In the genomic region with DNA sequence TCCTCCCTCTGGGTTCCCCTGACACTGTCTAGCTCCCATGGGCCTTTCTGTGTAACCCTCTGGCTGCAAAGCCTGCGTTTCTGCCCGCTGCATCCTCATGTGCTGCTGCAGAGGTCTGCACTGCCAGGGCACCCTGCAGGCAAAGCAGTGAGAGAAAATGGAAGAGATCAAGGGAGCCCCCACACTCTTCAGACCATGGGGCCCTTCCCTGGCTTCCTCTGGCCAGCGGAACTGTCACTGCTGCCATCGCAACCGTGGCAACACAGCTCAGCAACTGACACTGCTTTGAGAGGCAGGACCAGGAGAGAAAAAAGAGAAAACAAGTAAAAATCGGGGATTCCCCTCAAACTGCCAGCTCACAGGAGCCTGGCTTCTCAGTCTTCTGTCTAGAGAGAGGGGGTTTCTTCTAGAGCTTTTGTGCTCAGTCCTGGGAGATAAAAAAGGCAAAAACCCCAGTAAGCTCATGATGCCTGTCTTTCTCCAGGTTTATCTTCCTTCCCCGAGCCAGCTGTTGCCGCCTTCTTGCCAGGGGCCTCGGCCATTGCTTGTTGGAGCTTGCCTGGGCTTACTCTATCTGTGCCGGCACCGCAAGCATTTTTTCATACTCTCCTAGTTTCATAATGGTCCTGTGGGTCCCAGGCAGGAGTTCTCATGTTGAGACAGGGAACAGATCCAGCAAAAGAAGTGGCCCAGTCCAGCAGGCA, we compare ENCODE assay signal across 17 cellular contexts. TPM values are rescaled to one million over a fixed set of nuclear protein-coding genes. Genes with fewer than 3 reads are reported as not detected.
DNase-seq lines count a peak whose midpoint lies in the region; ATAC-seq and TF ChIP-seq lines count a peak whose summit lies in the region.
"Had no signal": no experiment of that assay in that cellular context is flagged by ENCODE, and none has a peak within 500 bp of the region (broad histone marks: within the 10 kb centered on the region; RNA-seq: fewer than 3 reads in every experiment).

No MANE protein-coding gene starts in this region.

- H2AFZ ChIP-seq in hepatocyte: no peak overlapping the region

- no peak overlapping the region for H3K4me3 Mint-ChIP-seq in activated naive CD4-positive, alpha-beta T cell treated with anti-CD3 and anti-CD28 coated beads for 36 hours
- H3K4me3 Mint-ChIP-seq: endodermal cell had no signal

- H3K27me3 ChIP-seq in Peyer's patch: no peaks in the 10 kb centered on the region
- no peaks in the 10 kb centered on the region for H3K27me3 ChIP-seq in hepatocyte
- H3K27me3 ChIP-seq: upper lobe of left lung had no signal

- H3K79me2 ChIP-seq in hepatocyte: peaks cover 7% of the 10 kb centered on the region

- no peak overlapping the region for H3K4me3 ChIP-seq in Peyer's patch
- H3K4me3 ChIP-seq in hepatocyte: no peak overlapping the region
- H3K4me3 ChIP-seq: upper lobe of left lung had no signal

- CTCF ChIA-PET in activated naive CD4-positive, alpha-beta T cell treated with anti-CD3 and anti-CD28 coated beads for 36 hours (lab: Charles Lee): interaction anchor here (0.7 to 1.0 kb wide), 2 partner anchors 17 to 518 kb away, joined by 3 read pairs; no protein-coding TSS in a partner anchor
- CTCF ChIA-PET in GM10248 (lab: Yijun Ruan, JAX): interaction anchor here (1.3 to 1.9 kb wide), 3 partner anchors 10 to 23 kb away, joined by 3 to 6 read pairs (median 3); no protein-coding TSS in a partner anchor

- H3K4me2 ChIP-seq in hepatocyte: no peak overlapping the region

- 75% methylated on average over 11 of the region's 11 CpGs for WGBS in hepatocyte (ENCODE audit: low lambda C conversion rate, missing lambda C conversion rate)

- no peaks in the 10 kb centered on the region for H3K9me3 Mint-ChIP-seq in activated naive CD4-positive, alpha-beta T cell treated with anti-CD3 and anti-CD28 coated beads for 36 hours

- H3K4me1 Mint-ChIP-seq in activated naive CD4-positive, alpha-beta T cell treated with anti-CD3 and anti-CD28 coated beads for 36 hours (ENCODE audit: low read depth): peaks cover 6% of the 10 kb centered on the region
- H3K4me1 Mint-ChIP-seq: endodermal cell had no signal

- POLR2A ChIA-PET in GM10248 (lab: Yijun Ruan, JAX): no interaction called here

- no peaks in the 10 kb centered on the region for H3K36me3 Mint-ChIP-seq in activated naive CD4-positive, alpha-beta T cell treated with anti-CD3 and anti-CD28 coated beads for 36 hours (ENCODE audit: low read depth)

- H3K27ac Mint-ChIP-seq in activated naive CD4-positive, alpha-beta T cell treated with anti-CD3 and anti-CD28 coated beads for 36 hours: no peak overlapping the region
- H3K27ac Mint-ChIP-seq: endodermal cell had no signal

- ATAC-seq in HG03175 (IDR thresholded peaks at IDR 0.05; ENCODE audit: unreplicated experiment) (no peak), HG02763 (IDR thresholded peaks at IDR 0.05; ENCODE audit: unreplicated experiment) (no peak)
- ATAC-seq: HCT116, left colon had no signal

- TF ChIP-seq POLR2A in Peyer's patch (IDR thresholded peaks at IDR 0.05): no peak

- no peaks in the 10 kb centered on the region for H3K9me3 ChIP-seq in Peyer's patch
- no peaks in the 10 kb centered on the region for H3K9me3 ChIP-seq in hepatocyte (ENCODE audit: low read depth)
- H3K9me3 ChIP-seq: neutrophil, upper lobe of left lung had no signal

- no peaks in the 10 kb centered on the region for H4K20me1 ChIP-seq in hepatocyte (ENCODE audit: insufficient read depth, poor library complexity, severe bottlenecking)

- intact Hi-C loops in activated naive CD4-positive, alpha-beta T cell treated with anti-CD3 and anti-CD28 coated beads for 36 hours (cut with micrococcal nuclease): no loop called here

- H3K4me1 ChIP-seq in Peyer's patch: no peaks in the 10 kb centered on the region
- peaks cover 3% of the 10 kb centered on the region for H3K4me1 ChIP-seq in hepatocyte (ENCODE audit: insufficient read depth)

- H3K36me3 ChIP-seq in Peyer's patch (no peaks in the 10 kb centered on the region), hepatocyte (replicated peaks; ENCODE audit: insufficient read depth, low read depth) (no peaks in the 10 kb centered on the region)
- H3K36me3 ChIP-seq: neutrophil, upper lobe of left lung had no signal

- no peaks in the 10 kb centered on the region for H3K27me3 Mint-ChIP-seq in activated naive CD4-positive, alpha-beta T cell treated with anti-CD3 and anti-CD28 coated beads for 36 hours (ENCODE audit: low read depth)

- DNase-seq in activated naive CD4-positive, alpha-beta T cell treated with anti-CD3 and anti-CD28 coated beads for 36 hours: peak; percentile 26
- no peak for DNase-seq in activated naive CD4-positive, alpha-beta T cell (lab: John Stamatoyannopoulos, UW)
- DNase-seq in Peyer's patch: peak in 2 of 3 donors; percentile 34 to 35
- no peak for DNase-seq in hepatocyte (ENCODE audit: low spot score)
- no peak for DNase-seq in iPS-NIHi11 (ENCODE audit: low spot score)
- DNase-seq in GM10248 (ENCODE audit: extremely low spot score): no peak
- DNase-seq: Calu3, endodermal cell, left colon, MV-4-11, NCI-H526 treated with DMSO at 0.1 percent for 48 hours had no signal

- H3K27ac ChIP-seq in Peyer's patch (no peak overlapping the region), hepatocyte (peak overlapping the region; percentile 79)
- H3K27ac ChIP-seq: neutrophil, upper lobe of left lung, VCaP had no signal

- TF ChIP-seq CTCF in Peyer's patch (IDR thresholded peaks at IDR 0.05) (no peak), hepatocyte (IDR thresholded peaks at IDR 0.05; ENCODE audit: poor library complexity) (no peak), GM10248 (IDR thresholded peaks at IDR 0.05; ENCODE audit: control extremely low read depth, extremely low read depth, low read depth, missing control alignments) (no peak)

- no peaks in the 10 kb centered on the region for H3K9me2 ChIP-seq in hepatocyte (replicated peaks; ENCODE audit: insufficient read depth)

RNA-seq across cellular contexts. Expression of a gene that starts 39.0 kb away (rescaled TPM):
- 1 to 10 TPM; 3.2 to 4.9 TPM for total RNA-seq in activated naive CD4-positive, alpha-beta T cell treated with anti-CD3 and anti-CD28 coated beads for 36 hours
- total RNA-seq in Peyer's patch: 1 to 10 TPM; 1.2 to 6.2 (median 4.5) TPM
- 16.3 and 17.0 TPM in 2 replicates for total RNA-seq in hepatocyte
- polyA plus RNA-seq in hepatocyte: 19.3 and 26.5 TPM in 2 replicates

Comparison
In these comparisons a context has a peak if more than half of its experiments do, and no peak if none do; other contexts are left out.
1. DNase-seq: peak in activated naive CD4-positive, alpha-beta T cell treated with anti-CD3 and anti-CD28 coated beads for 36 hours (single experiment) and Peyer's patch (2 of 3); none in activated naive CD4-positive, alpha-beta T cell (0 of 4), hepatocyte (single experiment), iPS-NIHi11 (single experiment) and GM10248 (single experiment).